Comparison of ENCODE assay signal across 16 cellular contexts in genomic region chr3:131421957-131422498, GRCh38.
"Had no signal": no experiment of that assay in that cellular context is flagged by ENCODE, and none has a peak within 500 bp of the region (broad histone marks: within the 10 kb centered on the region; RNA-seq: fewer than 3 reads in every experiment).

No MANE protein-coding gene starts in this region.

- H3K27me3 ChIP-seq: body of pancreas, colonic mucosa, ovary, right lobe of liver, testis had no signal

- H3K4me1 ChIP-seq: body of pancreas, colonic mucosa, right lobe of liver, testis had no signal

- ATAC-seq: activated CD4-positive, alpha-beta T cell treated with anti-CD3 and anti-CD28 coated beads for 36 hours; body of pancreas; naive thymus-derived CD8-positive, alpha-beta T cell; right lobe of liver; stimulated activated memory B cell treated with anti-CD40 and anti-IgM and Interleukin-4, amounts not matched to agents 10 μg/mL and 1 μg/mL and 100 μg/mL, for 72 hours; WTC11 had no signal

- H3K4me3 ChIP-seq: body of pancreas, colonic mucosa, ovary, right lobe of liver, testis had no signal

- DNase-seq: activated CD4-positive, alpha-beta T cell treated with anti-CD3 and anti-CD28 coated beads for 36 hours; activated CD4-positive, alpha-beta T cell treated with anti-CD3 and anti-CD28 coated beads, Interleukin-2, amount 50 U/mL, for 48 hours; activated T-cell treated with anti-CD3 and anti-CD28 coated beads for 4 hours; body of pancreas; central memory CD4-positive, alpha-beta T cell; colonic mucosa; immature natural killer cell; kidney glomerular epithelial cell; mesenchymal stem cell; naive thymus-derived CD8-positive, alpha-beta T cell; ovary; right lobe of liver; stimulated activated CD4-positive, alpha-beta T cell treated with anti-CD3 and anti-CD28 coated beads, Interleukin-4, amount 100 ng/mL, for 4 hours; testis had no signal

- H3K36me3 ChIP-seq: colonic mucosa, ovary, right lobe of liver had no signal

- H3K27ac ChIP-seq: body of pancreas, colonic mucosa, ovary, right lobe of liver, testis had no signal
